1 cellular context compared by ENCODE assay signal in genomic region chr3:13708871-13709595, GRCh38.
TF ChIP-seq lines count a peak whose summit lies in the region.

No MANE protein-coding gene starts in this region.

TF ChIP-seq in WTC11, 78 proteins besides CTCF, POLR2A, EP300 and RAD21 (continued from another document):
- TF ChIP-seq PRDM15 (CRISPR knock-in tag; IDR thresholded peaks at IDR 0.05) (no peak), FOXP4 (CRISPR knock-in tag; IDR thresholded peaks at IDR 0.05) (no peak)
TF ChIP-seq in WTC11: peak in this region for 0.
